ENCODE assay signal across 14 cellular contexts in genomic region chr16:31439023-31439422, GRCh38. TPM values are rescaled to one million over a fixed set of nuclear protein-coding genes. Genes with fewer than 3 reads are reported as not detected.
DNase-seq lines count a peak whose midpoint lies in the region; ATAC-seq lines count a peak whose summit lies in the region.
"Not testable (repeated sequence)": the region's sequence is repeated elsewhere in the genome, so short reads cannot be mapped to it uniquely, and the experiment has no call there.
"Had no signal": no experiment of that assay in that cellular context is flagged by ENCODE, and none has a peak within 500 bp of the region (broad histone marks: within the 10 kb centered on the region; RNA-seq: fewer than 3 reads in every experiment).

No MANE protein-coding gene starts in this region.

- H3K27ac Mint-ChIP-seq in activated T-cell treated with anti-CD3 and anti-CD28 coated beads, Interleukin-2, amount 50 U/mL, for 72 hours: peak overlapping the region; percentile 61
- peak overlapping the region; percentile 41 for H3K27ac Mint-ChIP-seq in central memory CD8-positive, alpha-beta T cell (ENCODE audit: low read depth)
- H3K27ac Mint-ChIP-seq in memory B cell; stimulated activated effector memory CD8-positive, alpha-beta T cell treated with anti-CD3 and anti-CD28 coated beads, Interleukin-12 subunit alpha, Interleukin-12 subunit beta, amount 100 ng/mL, for 72 hours: not testable (repeated sequence)

- DNase-seq in Karpas-422 (peak; percentile 78), memory B cell (ENCODE audit: low spot score in 2 of 2) (peak in 1 of 2 donors; percentile 31)
- not testable (repeated sequence) for DNase-seq in SK-N-MC (ENCODE audit: low read depth, low spot score); activated T-cell treated with anti-CD3 and anti-CD28 coated beads, Interleukin-2, amount 50 U/mL, for 72 hours; central memory CD8-positive, alpha-beta T cell (ENCODE audit: low spot score in 2 of 2); stimulated activated effector memory CD8-positive, alpha-beta T cell treated with anti-CD3 and anti-CD28 coated beads, Interleukin-12 subunit alpha, Interleukin-12 subunit beta, amount 100 ng/mL, for 72 hours (ENCODE audit: low spot score in 2 of 2)

- H3K4me3 Mint-ChIP-seq in activated T-cell treated with anti-CD3 and anti-CD28 coated beads, Interleukin-2, amount 50 U/mL, for 72 hours: peak overlapping the region; percentile 1 to 85
- not testable (repeated sequence) for H3K4me3 Mint-ChIP-seq in central memory CD8-positive, alpha-beta T cell; memory B cell
- H3K4me3 Mint-ChIP-seq in stimulated activated effector memory CD8-positive, alpha-beta T cell treated with anti-CD3 and anti-CD28 coated beads, Interleukin-12 subunit alpha, Interleukin-12 subunit beta, amount 100 ng/mL, for 72 hours: peak overlapping the region; percentile 32

- not testable (repeated sequence) for H3K36me3 ChIP-seq in BLaER1; Karpas-422 (ENCODE audit: insufficient read depth, low read length); SK-N-MC (ENCODE audit: insufficient read depth, low read length)

- peaks cover 16% of the 10 kb centered on the region for H3K4me1 ChIP-seq in BLaER1
- H3K4me1 ChIP-seq in Karpas-422 (ENCODE audit: low read length): peaks cover 29% of the 10 kb centered on the region

- H3K9me3 ChIP-seq in BLaER1; Karpas-422 (ENCODE audit: low read length); SK-N-MC (ENCODE audit: low read depth, low read length): not testable (repeated sequence)

- H3K9me2 ChIP-seq in Karpas-422 (replicated peaks; ENCODE audit: insufficient read depth, low read length): not testable (repeated sequence)

- not testable (repeated sequence) for H3K36me3 Mint-ChIP-seq in activated T-cell treated with anti-CD3 and anti-CD28 coated beads, Interleukin-2, amount 50 U/mL, for 72 hours (ENCODE audit: insufficient read depth in 2 of 2); central memory CD8-positive, alpha-beta T cell (ENCODE audit: insufficient read depth); memory B cell; stimulated activated effector memory CD8-positive, alpha-beta T cell treated with anti-CD3 and anti-CD28 coated beads, Interleukin-12 subunit alpha, Interleukin-12 subunit beta, amount 100 ng/mL, for 72 hours

- not testable (repeated sequence) for H4K20me1 ChIP-seq in BLaER1; Karpas-422 (ENCODE audit: insufficient read depth, low read depth, low read length)

- peak; percentile 35 for ATAC-seq in GM18520 (IDR thresholded peaks at IDR 0.05; ENCODE audit: unreplicated experiment)
- peak; percentile 41 to 49 for ATAC-seq in activated T-cell treated with anti-CD3 and anti-CD28 coated beads, Interleukin-2, amount 50 U/mL, for 72 hours (replicated peaks in 1 of 2)
- peak; percentile 49 for ATAC-seq in central memory CD8-positive, alpha-beta T cell (replicated peaks; ENCODE audit: extremely low read depth, poor library complexity, severe bottlenecking)
- peak; percentile 74 for ATAC-seq in memory B cell (ENCODE audit: low read depth)
- peak; percentile 66 for ATAC-seq in stimulated activated effector memory CD8-positive, alpha-beta T cell treated with anti-CD3 and anti-CD28 coated beads, Interleukin-12 subunit alpha, Interleukin-12 subunit beta, amount 100 ng/mL, for 72 hours

- H3K79me2 ChIP-seq in Karpas-422 (ENCODE audit: low read length): not testable (repeated sequence)

- H3K4me1 Mint-ChIP-seq in activated T-cell treated with anti-CD3 and anti-CD28 coated beads, Interleukin-2, amount 50 U/mL, for 72 hours (ENCODE audit: low read depth): peaks cover 26% of the 10 kb centered on the region
- H3K4me1 Mint-ChIP-seq in central memory CD8-positive, alpha-beta T cell: peaks cover 25% of the 10 kb centered on the region
- peaks cover 19% of the 10 kb centered on the region for H3K4me1 Mint-ChIP-seq in memory B cell
- peaks cover 38% of the 10 kb centered on the region for H3K4me1 Mint-ChIP-seq in stimulated activated effector memory CD8-positive, alpha-beta T cell treated with anti-CD3 and anti-CD28 coated beads, Interleukin-12 subunit alpha, Interleukin-12 subunit beta, amount 100 ng/mL, for 72 hours

- not testable (repeated sequence) for H2AFZ ChIP-seq in Karpas-422 (ENCODE audit: low read length)

- H3K27me3 ChIP-seq in BLaER1; Karpas-422 (ENCODE audit: low read length): not testable (repeated sequence)

- H3K4me3 ChIP-seq in BLaER1, SK-N-MC: not testable (repeated sequence)
- peak overlapping the region; percentile 22; the same call in 1 of the 2 replicates for H3K4me3 ChIP-seq in Karpas-422 (ENCODE audit: low read length)

- H3K9me3 Mint-ChIP-seq in activated T-cell treated with anti-CD3 and anti-CD28 coated beads, Interleukin-2, amount 50 U/mL, for 72 hours; central memory CD8-positive, alpha-beta T cell; memory B cell; stimulated activated effector memory CD8-positive, alpha-beta T cell treated with anti-CD3 and anti-CD28 coated beads, Interleukin-12 subunit alpha, Interleukin-12 subunit beta, amount 100 ng/mL, for 72 hours: not testable (repeated sequence)

- 0 out of 2 replicates have a peak overlapping the region, but pooled peaks have one; percentile 0 for H3K4me2 ChIP-seq in BLaER1
- peak overlapping the region; percentile 73 for H3K4me2 ChIP-seq in Karpas-422 (ENCODE audit: low read depth, low read length, poor library complexity, severe bottlenecking)

- H3K27ac ChIP-seq in BLaER1: not testable (repeated sequence)
- H3K27ac ChIP-seq in Karpas-422 (ENCODE audit: low read length) (0 out of 2 replicates have a peak overlapping the region, but pooled peaks have one; percentile 16), SK-N-MC (peak overlapping the region; percentile 50; the same call in 1 of the 2 replicates)

- not testable (repeated sequence) for H3K27me3 Mint-ChIP-seq in activated T-cell treated with anti-CD3 and anti-CD28 coated beads, Interleukin-2, amount 50 U/mL, for 72 hours (ENCODE audit: low read depth); central memory CD8-positive, alpha-beta T cell; memory B cell

- not testable (repeated sequence) for H3K9ac ChIP-seq in BLaER1; SK-N-MC (ENCODE audit: insufficient read length)
- H3K9ac ChIP-seq in Karpas-422 (ENCODE audit: low read length): peak overlapping the region; percentile 39

RNA-seq across cellular contexts. Expression of gene ZNF843, which starts 3.6 kb away (rescaled TPM):
- total RNA-seq in Karpas-422 (2014; rRNA removed; shearing (Covaris generic); ENCODE audit: low replicate concordance): not detected in 2 replicates
- under 1 TPM; 0.38 to 0.53 TPM for total RNA-seq in activated T-cell treated with anti-CD3 and anti-CD28 coated beads, Interleukin-2, amount 50 U/mL, for 72 hours
- total RNA-seq: HT1080 had no signal

RNA-seq across cellular contexts. Expression of gene COX6A2, which starts 10.9 kb away (rescaled TPM):
- not detected in 2 replicates for total RNA-seq in Karpas-422 (2014; rRNA removed; shearing (Covaris generic); ENCODE audit: low replicate concordance)
- not detected for total RNA-seq in activated T-cell treated with anti-CD3 and anti-CD28 coated beads, Interleukin-2, amount 50 U/mL, for 72 hours
- total RNA-seq: A673; CD4-positive, CD25-positive, alpha-beta regulatory T cell; CD8-positive, alpha-beta memory T cell; H7; HFFc6; HT1080 had no signal

RNA-seq across cellular contexts. Expression of gene ARMC5, which starts 20.3 kb away (rescaled TPM):
- total RNA-seq in Karpas-422 (2014; rRNA removed; shearing (Covaris generic); ENCODE audit: low replicate concordance): 1.5 and 2.3 TPM in 2 replicates
- total RNA-seq in activated T-cell treated with anti-CD3 and anti-CD28 coated beads, Interleukin-2, amount 50 U/mL, for 72 hours: 10 to 100 TPM; 11.2 to 12.2 TPM

RNA-seq across cellular contexts. Expression of gene TGFB1I1, which starts 32.9 kb away (rescaled TPM):
- total RNA-seq in Karpas-422 (2014; rRNA removed; shearing (Covaris generic); ENCODE audit: low replicate concordance): not detected in 2 replicates
- 1 to 10 TPM; 1.3 to 4.4 TPM for total RNA-seq in activated T-cell treated with anti-CD3 and anti-CD28 coated beads, Interleukin-2, amount 50 U/mL, for 72 hours

RNA-seq across cellular contexts. Expression of gene SLC5A2, which starts 43.9 kb away (rescaled TPM):
- not detected in 2 replicates for total RNA-seq in Karpas-422 (2014; rRNA removed; shearing (Covaris generic); ENCODE audit: low replicate concordance)
- total RNA-seq in activated T-cell treated with anti-CD3 and anti-CD28 coated beads, Interleukin-2, amount 50 U/mL, for 72 hours: not detected
- total RNA-seq: A673, HT1080 had no signal
